Comparison of ENCODE assay signal across 15 cellular contexts in the genomic region with DNA sequence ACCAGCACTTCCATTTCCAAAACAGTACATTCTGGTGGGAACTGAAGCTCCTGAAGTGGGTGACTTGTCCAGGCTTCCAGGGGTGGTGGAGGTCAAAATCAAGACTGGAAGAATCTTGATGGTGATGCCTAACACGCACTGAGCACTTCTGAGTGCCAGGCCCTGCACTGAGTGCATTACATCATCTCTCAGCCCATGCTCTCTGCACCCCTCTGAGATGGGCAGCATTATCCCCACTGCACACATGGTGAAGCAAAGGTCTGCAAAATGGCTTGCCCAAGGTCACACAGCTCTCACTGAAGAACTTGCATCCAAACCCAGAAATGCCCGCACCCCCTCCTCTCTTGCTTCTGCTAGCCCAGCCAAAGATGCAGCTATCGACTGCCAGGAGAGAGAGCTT. TPM values are rescaled to one million over a fixed set of nuclear protein-coding genes. Genes with fewer than 3 reads are reported as not detected.
DNase-seq lines count a peak whose midpoint lies in the region; ATAC-seq and TF ChIP-seq lines count a peak whose summit lies in the region.
"Had no signal": no experiment of that assay in that cellular context is flagged by ENCODE, and none has a peak within 500 bp of the region (broad histone marks: within the 10 kb centered on the region; RNA-seq: fewer than 3 reads in every experiment).

No MANE protein-coding gene starts in this region.

- H3K4me3 Mint-ChIP-seq in T-helper 17 cell = no peak overlapping the region
- H3K4me3 Mint-ChIP-seq: CD8-positive, alpha-beta memory T cell had no signal

- H3K4me1 ChIP-seq in upper lobe of left lung = no peaks in the 10 kb centered on the region
- H3K4me1 ChIP-seq: HAP-1 had no signal

- no peak for TF ChIP-seq CTCF in upper lobe of left lung (IDR thresholded peaks at IDR 0.05)

- H3K9me3 ChIP-seq in upper lobe of left lung = no peaks in the 10 kb centered on the region
- no peaks in the 10 kb centered on the region for H3K9me3 ChIP-seq in T-helper 17 cell (ENCODE audit: control insufficient read depth, low read length, poor library complexity, severe bottlenecking)
- H3K9me3 ChIP-seq: BLaER1, HAP-1 had no signal

- ATAC-seq in upper lobe of left lung (ENCODE audit: low FRiP score in 2 of 2) (no peak), T-helper 17 cell (no peak)

- WGBS in upper lobe of left lung, 2 donors = 47 to 53% methylated on average over 2 to 3 of the region's 3 CpGs

- peaks cover 24% of the 10 kb centered on the region for H3K27me3 Mint-ChIP-seq in T-helper 17 cell

- in situ Hi-C loops in G401 (cut with HindIII; ENCODE audit: low sequenced_read_pairs) = no loop called here

- H3K4me1 Mint-ChIP-seq in T-helper 17 cell = peaks cover 2% of the 10 kb centered on the region
- H3K4me1 Mint-ChIP-seq: CD8-positive, alpha-beta memory T cell had no signal

- no peak overlapping the region for H3K4me3 ChIP-seq in upper lobe of left lung
- H3K4me3 ChIP-seq: BLaER1, HAP-1 had no signal

- H3K27ac ChIP-seq in temporal lobe (ENCODE audit: low read depth, low read length) (peak overlapping the region; percentile 33), upper lobe of left lung (no peak overlapping the region)
- H3K27ac ChIP-seq: BLaER1 had no signal

- H3K36me3 Mint-ChIP-seq in T-helper 17 cell (ENCODE audit: low read depth) = no peaks in the 10 kb centered on the region
- H3K36me3 Mint-ChIP-seq: CD8-positive, alpha-beta memory T cell had no signal

- DNase-seq in G401 (ENCODE audit: low spot score) (peak; percentile 49), cerebellar cortex (ENCODE audit: low spot score) (peak; percentile 40), medulla oblongata (ENCODE audit: extremely low spot score) (peak; percentile 37), upper lobe of left lung (no peak), T-helper 17 cell (no peak), SW 1271 (lab: John Stamatoyannopoulos, UW) (no peak)
- DNase-seq: 8988T; AML-193; CD8-positive, alpha-beta memory T cell; DMS53; GOT3 had no signal

- H3K27ac Mint-ChIP-seq in T-helper 17 cell = no peak overlapping the region
- H3K27ac Mint-ChIP-seq: CD8-positive, alpha-beta memory T cell had no signal

- H3K27me3 ChIP-seq in upper lobe of left lung = no peaks in the 10 kb centered on the region
- H3K27me3 ChIP-seq: BLaER1 had no signal

- no peak for TF ChIP-seq EP300 in upper lobe of left lung (IDR thresholded peaks at IDR 0.05)

- no peaks in the 10 kb centered on the region for H3K36me3 ChIP-seq in upper lobe of left lung
- H3K36me3 ChIP-seq: BLaER1, HAP-1 had no signal

- TF ChIP-seq POLR2A in upper lobe of left lung (IDR thresholded peaks at IDR 0.05) = no peak

RNA-seq across cellular contexts. Expression of a gene that starts 36.9 kb away (rescaled TPM):
- 2.5 and 6.8 TPM in 2 replicates for total RNA-seq in G401 (2014; rRNA removed; shearing (Covaris generic))
- total RNA-seq in temporal lobe (50.9 TPM), upper lobe of left lung (10 to 100 TPM in 1 of 6 donors, 1 to 10 TPM in 5; 1.4 to 11.5 (median 2.4) TPM), T-helper 17 cell (not detected)
- total RNA-seq: HT-29 had no signal

Comparison
In these comparisons a context has a peak if more than half of its experiments do, and no peak if none do; other contexts are left out.
1. DNase-seq: peak in G401 (single experiment), cerebellar cortex (single experiment) and medulla oblongata (single experiment); none in upper lobe of left lung (0 of 2), T-helper 17 cell (0 of 3) and SW 1271 (0 of 2).